Comparison of ENCODE assay signal across 1 cellular context in genomic region chr7:35505031-35505430, GRCh38.
TF ChIP-seq lines count a peak whose summit lies in the region.

No MANE protein-coding gene starts in this region.

TF ChIP-seq in WTC11, 78 proteins besides CTCF, POLR2A, EP300 and RAD21 (continued from another document):
- TF ChIP-seq ARID4B (CRISPR knock-in tag; IDR thresholded peaks at IDR 0.05; ENCODE audit: borderline replicate concordance) (no peak), ELF4 (CRISPR knock-in tag; IDR thresholded peaks at IDR 0.05; ENCODE audit: low read depth) (no peak), ZNF121 (CRISPR knock-in tag; IDR thresholded peaks at IDR 0.05) (no peak), ATF3 (CRISPR knock-in tag; conservative IDR thresholded peaks at IDR 0.05) (no peak), SP1 (CRISPR knock-in tag; conservative IDR thresholded peaks at IDR 0.05) (no peak), ATF2 (CRISPR knock-in tag; IDR thresholded peaks at IDR 0.05; ENCODE audit: borderline replicate concordance, low read depth) (no peak), ZBTB21 (CRISPR knock-in tag; IDR thresholded peaks at IDR 0.05; ENCODE audit: borderline replicate concordance) (no peak), JAZF1 (CRISPR knock-in tag; IDR thresholded peaks at IDR 0.05) (no peak), IRF2 (CRISPR knock-in tag; IDR thresholded peaks at IDR 0.05; ENCODE audit: borderline replicate concordance, low read depth) (no peak), ZNF512 (CRISPR knock-in tag; IDR thresholded peaks at IDR 0.05; ENCODE audit: borderline replicate concordance) (no peak), ZSCAN18 (CRISPR knock-in tag; IDR thresholded peaks at IDR 0.05) (no peak), JUN (CRISPR knock-in tag; IDR thresholded peaks at IDR 0.05) (no peak), ZNF317 (CRISPR knock-in tag; IDR thresholded peaks at IDR 0.05; ENCODE audit: borderline replicate concordance, low read depth) (no peak), ZNF138 (CRISPR knock-in tag; conservative IDR thresholded peaks at IDR 0.05) (no peak), TEAD4 (CRISPR knock-in tag; IDR thresholded peaks at IDR 0.05) (no peak)
